22 cellular contexts compared by ENCODE assay signal in genomic region chr6:168742146-168742782, GRCh38.
DNase-seq lines count a peak whose midpoint lies in the region; ATAC-seq, FAIRE-seq and TF ChIP-seq lines count a peak whose summit lies in the region.
"Had no signal": no experiment of that assay in that cellular context is flagged by ENCODE, and none has a peak within 500 bp of the region (broad histone marks: within the 10 kb centered on the region; RNA-seq: fewer than 3 reads in every experiment).

No MANE protein-coding gene starts in this region.

- no peak for TF ChIP-seq POLR2A in K562 (conservative IDR thresholded peaks at IDR 0.05)

- TF ChIP-seq EP300 in K562 (IDR thresholded peaks at IDR 0.05; ENCODE audit: low read length), result no peak

- H3K27me3 ChIP-seq in K562 (ENCODE audit: control insufficient read depth in 2 of 2, insufficient read depth in 2 of 2, low read length in 2 of 2), result peaks cover 3 to 12% of the 10 kb centered on the region in 2 experiments; a peak in 3 of 5 replicates
- H3K27me3 ChIP-seq: BLaER1 treated with 17β-estradiol and CSF1 and Interleukin-3, amounts not matched to agents 10 nM and 100 nM had no signal

- H3K79me2 ChIP-seq in K562 (ENCODE audit: control insufficient read depth, insufficient read depth, low read length), result no peaks in the 10 kb centered on the region

- H3K27ac ChIP-seq in K562 (ENCODE audit: extremely low read depth, low read depth, low read length), result no peak overlapping the region
- H3K27ac ChIP-seq: BLaER1 treated with 17β-estradiol and CSF1 and Interleukin-3, amounts not matched to agents 10 nM and 100 nM; PC-9 had no signal

- BruUV-seq in K562 (replicated peaks; lab: Mats Ljungman, UMichigan), result TSS peak; percentile 50

- 1% methylated on average over 20 of the region's 21 CpGs for WGBS in K562 (ENCODE audit: insufficient coverage, low coverage, missing lambda C conversion rate)

- in situ Hi-C loops in K562 (cut with MboI), result no loop called here

- H3K9ac ChIP-seq in K562 (ENCODE audit: insufficient read depth in 1 of 2, low read depth in 2 of 2, low read length in 2 of 2), result no peak overlapping the region
- H3K9ac ChIP-seq: BLaER1 treated with 17β-estradiol and CSF1 and Interleukin-3, amounts not matched to agents 10 nM and 100 nM had no signal

- no peaks in the 10 kb centered on the region; a peak in 1 of 5 replicates for H3K4me1 ChIP-seq in K562 (replicated peaks in 1 of 2; ENCODE audit: control insufficient read depth in 2 of 2, insufficient read depth in 2 of 2, low read length in 2 of 2)
- H3K4me1 ChIP-seq: BLaER1 treated with 17β-estradiol and CSF1 and Interleukin-3, amounts not matched to agents 10 nM and 100 nM had no signal

- ATAC-seq in K562, result no peak
- no peak for ATAC-seq in HG03135 (IDR thresholded peaks at IDR 0.05; ENCODE audit: unreplicated experiment)
- ATAC-seq in HG03460 (IDR thresholded peaks at IDR 0.05; ENCODE audit: unreplicated experiment), result no peak
- no peak for ATAC-seq in GM19452 (IDR thresholded peaks at IDR 0.05; ENCODE audit: unreplicated experiment)
- ATAC-seq: HCT116 had no signal

- POLR2A ChIA-PET in K562 (lab: Yijun Ruan, JAX), result interaction anchor here (1.5 kb wide), 1 partner anchor 12 kb away, joined by 5 read pairs; no protein-coding TSS in a partner anchor

- H3K9me3 ChIP-seq in K562 (replicated peaks; ENCODE audit: control insufficient read depth, insufficient read depth, low read depth, low read length), result no peaks in the 10 kb centered on the region; the same call in 1 of the 2 replicates

- H2AFZ ChIP-seq in K562 (ENCODE audit: low read depth, low read length), result no peak overlapping the region
- H2AFZ ChIP-seq: PC-9 had no signal

- H3K4me2 ChIP-seq in K562 (ENCODE audit: insufficient read depth, low read length), result peak overlapping the region; percentile 48
- H3K4me2 ChIP-seq: BLaER1 treated with 17β-estradiol and CSF1 and Interleukin-3, amounts not matched to agents 10 nM and 100 nM; PC-9 had no signal

- CTCF ChIA-PET in K562 (lab: Yijun Ruan, JAX; ENCODE audit: low intra/inter-chr PET ratio), result no interaction called here

- no peaks in the 10 kb centered on the region for H3K36me3 ChIP-seq in K562 (ENCODE audit: control insufficient read depth, insufficient read depth, low read length)
- H3K36me3 ChIP-seq: BLaER1 treated with 17β-estradiol and CSF1 and Interleukin-3, amounts not matched to agents 10 nM and 100 nM had no signal

- no peak for TF ChIP-seq CTCF in K562 (IDR thresholded peaks at IDR 0.05 in 2 of 3, conservative IDR thresholded peaks at IDR 0.05 in 1 of 3; ENCODE audit: insufficient read depth in 2 of 3, low read depth in 1 of 3, low read length in 3 of 3)

- H4K20me1 ChIP-seq in K562 (replicated peaks; ENCODE audit: control insufficient read depth, insufficient read depth, low read length), result no peaks in the 10 kb centered on the region
- H4K20me1 ChIP-seq: BLaER1 treated with 17β-estradiol and CSF1 and Interleukin-3, amounts not matched to agents 10 nM and 100 nM had no signal

- TF ChIP-seq RAD21 in K562 (CRISPR knock-in tag; conservative IDR thresholded peaks at IDR 0.05 in 1 of 2, IDR thresholded peaks at IDR 0.05 in 1 of 2), result no peak

- FAIRE-seq in K562 (lab: Jason Lieb, UNC), result no peak
- FAIRE-seq: GM12891 had no signal

- no peak overlapping the region for H3K4me3 ChIP-seq in K562
- H3K4me3 ChIP-seq: BLaER1 treated with 17β-estradiol and CSF1 and Interleukin-3, amounts not matched to agents 10 nM and 100 nM; PC-9 had no signal

- intact Hi-C loops in K562 (cut with micrococcal nuclease), result no loop called here

- no peak for DNase-seq in K562 (ENCODE audit: extremely low read depth in 1 of 4, low spot score in 3 of 4)
- DNase-seq in inferior parietal cortex (ENCODE audit: extremely low spot score), result peak; percentile 12
- DNase-seq in pons (ENCODE audit: low spot score), result peak; percentile 58
- no peak for DNase-seq in HT-29 (ENCODE audit: low spot score)
- DNase-seq: CD4-positive, alpha-beta memory T cell; DMS153; GOT3; KBM-7; NCI-H1092; NCI-H1436 treated with DMSO at 0.1 percent for 48 hours; NCI-H1930; NCI-H510A; NCI-H748 treated with DMSO at 0.1 percent for 48 hours; PC-9; RPMI8226; SHP77 had no signal

- H3K9me1 ChIP-seq in K562 (ENCODE audit: control insufficient read depth, insufficient read depth, low read length), result no peaks in the 10 kb centered on the region

TF ChIP-seq in K562, 482 proteins besides CTCF, POLR2A, EP300 and RAD21:
- no peak for TF ChIP-seq MTF1 (CRISPR knock-in tag; IDR thresholded peaks at IDR 0.05; ENCODE audit: borderline replicate concordance)
- TF ChIP-seq ARID3A (IDR thresholded peaks at IDR 0.05; ENCODE audit: borderline replicate concordance, low read depth, low read length), result no peak
- TF ChIP-seq HSF4 (CRISPR knock-in tag; IDR thresholded peaks at IDR 0.05; ENCODE audit: borderline replicate concordance), result no peak
- peak in 1 of 2 experiments; percentile 15 for TF ChIP-seq E2F6 (IDR thresholded peaks at IDR 0.05; ENCODE audit: borderline replicate concordance in 1 of 2, extremely low read depth in 1 of 2, insufficient read depth in 1 of 2, insufficient read length in 1 of 2, low read depth in 1 of 2, low read length in 1 of 2, poor library complexity in 1 of 2, severe bottlenecking in 1 of 2)
- no peak for TF ChIP-seq RFX1 (IDR thresholded peaks at IDR 0.05)
- no peak for TF ChIP-seq ZNF121 (CRISPR knock-in tag; conservative IDR thresholded peaks at IDR 0.05)
- TF ChIP-seq NRF1 (conservative IDR thresholded peaks at IDR 0.05 in 1 of 2, IDR thresholded peaks at IDR 0.05 in 1 of 2), result peak in 1 of 2 experiments; percentile 32; a peak in 2 of 4 replicates
- TF ChIP-seq ZFP36 (IDR thresholded peaks at IDR 0.05; ENCODE audit: low read depth, low read length, partially characterized antibody), result no peak

Comparison
In these comparisons a context has a peak if more than half of its experiments do, and no peak if none do; other contexts are left out.
1. DNase-seq: peak in inferior parietal cortex (single experiment) and pons (single experiment); none in K562 (0 of 4) and HT-29 (single experiment).